Comparison of ENCODE assay signal across 15 cellular contexts in genomic region chr15:77983708-77984445, GRCh38.
DNase-seq lines count a peak whose midpoint lies in the region; ATAC-seq, FAIRE-seq and TF ChIP-seq lines count a peak whose summit lies in the region.
"Had no signal": no experiment of that assay in that cellular context is flagged by ENCODE, and none has a peak within 500 bp of the region (broad histone marks: within the 10 kb centered on the region; RNA-seq: fewer than 3 reads in every experiment).

No MANE protein-coding gene starts in this region.

- BruUV-seq in GM12878 (replicated peaks; lab: Mats Ljungman, UMichigan): no TSS peak
- no TSS peak for BruUV-seq in MCF 10A (replicated peaks; lab: Mats Ljungman, UMichigan)

- H3K9me3 ChIP-seq in BLaER1 treated with 17β-estradiol and CSF1 and Interleukin-3, amounts not matched to agents 10 nM and 100 nM (replicated peaks in 1 of 11): no peaks in the 10 kb centered on the region
- no peaks in the 10 kb centered on the region for H3K9me3 ChIP-seq in GM23248 (ENCODE audit: low read depth)
- H3K9me3 ChIP-seq in GM12878 (replicated peaks; ENCODE audit: control insufficient read depth, insufficient read depth, low read length): no peaks in the 10 kb centered on the region
- no peaks in the 10 kb centered on the region for H3K9me3 ChIP-seq in mucosa of descending colon
- H3K9me3 ChIP-seq: MG63, Peyer's patch, thoracic aorta had no signal

- H2AFZ ChIP-seq in GM23248: no peak overlapping the region
- no peak overlapping the region for H2AFZ ChIP-seq in GM12878 (ENCODE audit: control insufficient read depth, low read depth, low read length)

- peaks cover 17% of the 10 kb centered on the region for H3K36me3 Mint-ChIP-seq in MCF 10A (ENCODE audit: insufficient read depth, unreplicated experiment)
- H3K36me3 Mint-ChIP-seq: activated naive CD4-positive, alpha-beta T cell treated with anti-CD3 and anti-CD28 coated beads, Interleukin-2, amount 50 U/mL, for 24 hours; immature natural killer cell had no signal

- H3K9me2 ChIP-seq in GM23248 (ENCODE audit: insufficient read depth): no peaks in the 10 kb centered on the region

- H3K4me1 Mint-ChIP-seq in MCF 10A (ENCODE audit: insufficient read depth, unreplicated experiment): peaks cover 13% of the 10 kb centered on the region

- WGBS in GM23248 (ENCODE audit: low coverage in 1 of 2, low lambda C conversion rate in 2 of 2, missing lambda C conversion rate in 2 of 2), 2 experiments: 24 to 25% methylated on average over 14 to 15 of the region's 15 CpGs
- WGBS in GM12878 (ENCODE audit: insufficient coverage, insufficient replicate concordance, low lambda C conversion rate, missing lambda C conversion rate): 41% methylated on average over 15 of the region's 15 CpGs

- in situ Hi-C loops in GM23248 (cut with MboI): no loop called here
- in situ Hi-C loops in GM12878 (cut with MboI): no loop called here

- no peak overlapping the region for H3K4me3 ChIP-seq in BLaER1 treated with 17β-estradiol and CSF1 and Interleukin-3, amounts not matched to agents 10 nM and 100 nM
- H3K4me3 ChIP-seq in GM23248: no peak overlapping the region
- no peak overlapping the region for H3K4me3 ChIP-seq in GM12878
- no peak overlapping the region for H3K4me3 ChIP-seq in mucosa of descending colon
- H3K4me3 ChIP-seq: MG63, Peyer's patch, thoracic aorta had no signal

- no peak overlapping the region for H3K4me3 Mint-ChIP-seq in MCF 10A (ENCODE audit: unreplicated experiment)
- H3K4me3 Mint-ChIP-seq: activated naive CD4-positive, alpha-beta T cell treated with anti-CD3 and anti-CD28 coated beads, Interleukin-2, amount 50 U/mL, for 24 hours; immature natural killer cell had no signal

- peaks cover 0 to 56% (median 48%) of the 10 kb centered on the region in 10 experiments; a peak in 18 of 20 replicates for H3K4me1 ChIP-seq in BLaER1 treated with 17β-estradiol and CSF1 and Interleukin-3, amounts not matched to agents 10 nM and 100 nM
- H3K4me1 ChIP-seq in GM23248 (ENCODE audit: insufficient read depth) (no peaks in the 10 kb centered on the region), GM12878 (ENCODE audit: control insufficient read depth, insufficient read depth, low read length) (no peaks in the 10 kb centered on the region), mucosa of descending colon (ENCODE audit: low read depth) (no peaks in the 10 kb centered on the region)

- peak; percentile 19; the same call in 1 of the 3 replicates for ATAC-seq in GM12878
- ATAC-seq in mucosa of descending colon: peak; percentile 7
- ATAC-seq in HG03039 (IDR thresholded peaks at IDR 0.05; ENCODE audit: unreplicated experiment): no peak
- no peak for ATAC-seq in HG03457 (IDR thresholded peaks at IDR 0.05; ENCODE audit: unreplicated experiment)

- H3K36me3 ChIP-seq in BLaER1 treated with 17β-estradiol and CSF1 and Interleukin-3, amounts not matched to agents 10 nM and 100 nM: no peaks in the 10 kb centered on the region
- no peaks in the 10 kb centered on the region for H3K36me3 ChIP-seq in GM23248 (ENCODE audit: low read depth)
- H3K36me3 ChIP-seq in GM12878 (ENCODE audit: control insufficient read depth in 2 of 2, insufficient read depth in 2 of 2, low read length in 1 of 2): no peaks in the 10 kb centered on the region
- H3K36me3 ChIP-seq in mucosa of descending colon (ENCODE audit: low read depth): no peaks in the 10 kb centered on the region
- H3K36me3 ChIP-seq: MG63, Peyer's patch, thoracic aorta had no signal

- H3K27ac ChIP-seq in BLaER1 treated with 17β-estradiol and CSF1 and Interleukin-3, amounts not matched to agents 10 nM and 100 nM: no peak overlapping the region
- no peak overlapping the region for H3K27ac ChIP-seq in GM23248
- H3K27ac ChIP-seq in GM12878 (ENCODE audit: control insufficient read depth, insufficient read depth): no peak overlapping the region
- H3K27ac ChIP-seq: HL-60, Peyer's patch, thoracic aorta had no signal

- no peak for FAIRE-seq in GM12878 (lab: Jason Lieb, UNC)

- no peaks in the 10 kb centered on the region for H3K9me3 Mint-ChIP-seq in MCF 10A (ENCODE audit: unreplicated experiment)
- H3K9me3 Mint-ChIP-seq: activated naive CD4-positive, alpha-beta T cell treated with anti-CD3 and anti-CD28 coated beads, Interleukin-2, amount 50 U/mL, for 24 hours; immature natural killer cell had no signal

- TF ChIP-seq POLR2A in GM12878 (IDR thresholded peaks at IDR 0.05; ENCODE audit: low read depth, low read length): no peak

- TF ChIP-seq EP300 in GM12878 (IDR thresholded peaks at IDR 0.05; ENCODE audit: borderline replicate concordance in 1 of 2, control insufficient read depth in 1 of 2, low read depth in 2 of 2, low read length in 2 of 2): no peak

- no peaks in the 10 kb centered on the region for H3K27me3 Mint-ChIP-seq in MCF 10A (ENCODE audit: insufficient read depth, unreplicated experiment)

- no peaks in the 10 kb centered on the region for H3K27me3 ChIP-seq in BLaER1 treated with 17β-estradiol and CSF1 and Interleukin-3, amounts not matched to agents 10 nM and 100 nM
- H3K27me3 ChIP-seq in GM23248 (replicated peaks; ENCODE audit: insufficient read depth) (no peaks in the 10 kb centered on the region), GM12878 (replicated peaks in 1 of 2; ENCODE audit: control insufficient read depth in 2 of 2, insufficient read depth in 2 of 2, low read length in 1 of 2) (no peaks in the 10 kb centered on the region)
- H3K27me3 ChIP-seq: MG63, Peyer's patch had no signal

- H3K79me2 ChIP-seq in GM23248 (ENCODE audit: insufficient read depth): no peaks in the 10 kb centered on the region
- H3K79me2 ChIP-seq in GM12878 (ENCODE audit: control insufficient read depth, insufficient read depth, low read length): no peaks in the 10 kb centered on the region

- no peak overlapping the region for H3K9ac ChIP-seq in BLaER1 treated with 17β-estradiol and CSF1 and Interleukin-3, amounts not matched to agents 10 nM and 100 nM
- H3K9ac ChIP-seq in GM23248 (no peak overlapping the region), GM12878 (ENCODE audit: control insufficient read depth, insufficient read depth, low read length) (no peak overlapping the region)

- intact Hi-C loops in GM12878 (cut with micrococcal nuclease; ENCODE audit: unreplicated experiment) (no loop called here), mucosa of descending colon (cut with DNase I, micrococcal nuclease) (no loop called here), MCF 10A (cut with micrococcal nuclease) (no loop called here)

- no peaks in the 10 kb centered on the region for H3F3A ChIP-seq in GM23248 (ENCODE audit: insufficient read depth)

- POLR2A ChIA-PET in GM12878 (lab: Charles Lee) (no interaction called here), MCF 10A (lab: Yijun Ruan, JAX) (no interaction called here)

- SMC1A ChIA-PET in GM12878 (lab: Charles Lee; ENCODE audit: uncharacterized antibody, unreplicated experiment): interaction anchor here (0.6 to 1.2 kb wide), 2 partner anchors 63 to 128 kb away, joined by 3 read pairs; no protein-coding TSS in a partner anchor

- no peak for TF ChIP-seq RAD21 in GM12878 (IDR thresholded peaks at IDR 0.05; ENCODE audit: insufficient read depth, low read depth, low read length)

- RAD21 ChIA-PET in GM12878 (lab: Charles Lee; ENCODE audit: unreplicated experiment): interaction anchor here (2.1 kb wide), 1 partner anchor 124 kb away, joined by 8 read pairs; no protein-coding TSS in a partner anchor

- CTCF ChIA-PET in GM12878 (lab: Yijun Ruan, JAX) (interaction anchor here (0.6 to 2.8 kb wide), 5 partner anchors 84 to 127 kb away, joined by 3 to 17 read pairs (median 4); no protein-coding TSS in a partner anchor), MCF 10A (lab: Yijun Ruan, JAX) (interaction anchor here (0.6 to 0.9 kb wide), 4 partner anchors 17 to 444 kb away, joined by 3 to 5 read pairs (median 4); no protein-coding TSS in a partner anchor)

- peak overlapping the region in 6 of 11 experiments; percentile 4 to 28 (median 18); a peak in 8 of 22 replicates for H3K4me2 ChIP-seq in BLaER1 treated with 17β-estradiol and CSF1 and Interleukin-3, amounts not matched to agents 10 nM and 100 nM
- H3K4me2 ChIP-seq in GM23248 (ENCODE audit: unreplicated experiment) (no peak overlapping the region), GM12878 (ENCODE audit: control insufficient read depth, insufficient read depth) (no peak overlapping the region)

- DNase-seq in GM23248: peak; percentile 49
- DNase-seq in GM12878 (ENCODE audit: low read depth, low spot score): no peak
- peak in 1 of 3 donors; percentile 41 for DNase-seq in mucosa of descending colon
- no peak for DNase-seq in cerebellar nuclear complex (lab: John Stamatoyannopoulos, UW)
- no peak for DNase-seq in MCF 10A (ENCODE audit: unreplicated experiment)
- DNase-seq: activated CD4-positive, alpha-beta T cell treated with anti-CD3 and anti-CD28 coated beads, Interleukin-2, amount 50 U/mL, for 1 hour; immature natural killer cell; MG63; Peyer's patch had no signal

- no peak overlapping the region for H3K27ac Mint-ChIP-seq in MCF 10A (ENCODE audit: low read depth, unreplicated experiment)
- H3K27ac Mint-ChIP-seq: activated naive CD4-positive, alpha-beta T cell treated with anti-CD3 and anti-CD28 coated beads, Interleukin-2, amount 50 U/mL, for 24 hours; immature natural killer cell had no signal

- H4K20me1 ChIP-seq in BLaER1 treated with 17β-estradiol and CSF1 and Interleukin-3, amounts not matched to agents 10 nM and 100 nM: peaks cover 0 to 10% (median 0%) of the 10 kb centered on the region in 11 experiments; a peak in 3 of 22 replicates
- H4K20me1 ChIP-seq in GM23248 (ENCODE audit: insufficient read depth) (no peaks in the 10 kb centered on the region), GM12878 (ENCODE audit: control insufficient read depth, insufficient read depth) (no peaks in the 10 kb centered on the region)

- TF ChIP-seq CTCF in GM12878 (IDR thresholded peaks at IDR 0.05 in 2 of 3, conservative IDR thresholded peaks at IDR 0.05 in 1 of 3; ENCODE audit: control insufficient read depth in 2 of 3, extremely low read depth in 1 of 3, insufficient read depth in 1 of 3, low read depth in 3 of 3, low read length in 3 of 3): peak in 1 of 3 experiments; percentile 11; a peak in 1 of 6 replicates
- no peak for TF ChIP-seq CTCF in mucosa of descending colon (IDR thresholded peaks at IDR 0.05)
- TF ChIP-seq CTCF in MCF 10A (IDR thresholded peaks at IDR 0.05; ENCODE audit: unreplicated experiment): no peak

TF ChIP-seq in GM12878, 131 proteins besides CTCF, POLR2A, EP300 and RAD21 (continues in another document):
- TF ChIP-seq MAX (IDR thresholded peaks at IDR 0.05; ENCODE audit: low read depth, low read length): no peak
- TF ChIP-seq POLR2AphosphoS5 (IDR thresholded peaks at IDR 0.05; ENCODE audit: low read length): no peak

Comparison
In these comparisons a context has a peak if more than half of its experiments do, and no peak if none do; other contexts are left out.
1. H3K4me2 ChIP-seq: peak in BLaER1 treated with 17β-estradiol and CSF1 and Interleukin-3, amounts not matched to agents 10 nM and 100 nM (6 of 11); none in GM23248 (single experiment) and GM12878 (single experiment).
2. ATAC-seq: peak in GM12878 (single experiment) and mucosa of descending colon (single experiment); none in HG03039 (single experiment) and HG03457 (single experiment).